Comparison of ENCODE assay signal across 24 cellular contexts in the genomic region with DNA sequence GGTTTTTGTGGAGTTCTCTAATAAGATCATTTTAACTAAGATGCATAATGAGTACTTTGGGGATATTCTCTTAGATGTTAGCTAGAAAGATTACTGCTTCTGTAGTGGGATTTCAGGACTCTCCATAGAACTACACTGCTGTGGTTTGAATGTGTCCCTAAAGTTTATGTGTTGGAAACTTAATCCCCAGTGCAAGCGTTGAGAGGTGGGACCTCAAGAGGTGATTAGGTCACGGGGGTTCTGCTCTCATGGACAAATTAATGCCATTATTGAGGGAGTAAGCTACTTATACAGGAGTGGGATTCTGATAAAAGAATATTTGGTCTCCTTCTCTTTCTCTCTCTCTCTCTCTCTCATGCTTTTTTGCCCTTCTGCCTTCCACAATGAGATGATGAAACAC.
"Had no signal": no experiment of that assay in that cellular context is flagged by ENCODE, and none has a peak within 500 bp of the region (broad histone marks: within the 10 kb centered on the region; RNA-seq: fewer than 3 reads in every experiment).

No MANE protein-coding gene starts in this region.

- ATAC-seq: naive thymus-derived CD8-positive, alpha-beta T cell; natural killer cell treated with Interleukin-12 subunit alpha and Interleukin-12 subunit beta and Interleukin-15 and Interleukin-18, amount 100 ng/mL, for 72 hours; psoas muscle; right cardiac atrium; stimulated activated effector memory CD8-positive, alpha-beta T cell treated with anti-CD3 and anti-CD28 coated beads, Interleukin-12 subunit alpha, Interleukin-12 subunit beta, amount 100 ng/mL, for 72 hours; stimulated activated naive B cell treated with anti-CD40 and anti-IgM and Interleukin-4, amounts not matched to agents 10 μg/mL and 1 μg/mL and 100 μg/mL, for 72 hours had no signal

- H3K4me3 Mint-ChIP-seq: naive thymus-derived CD8-positive, alpha-beta T cell; natural killer cell treated with Interleukin-12 subunit alpha and Interleukin-12 subunit beta and Interleukin-15 and Interleukin-18, amount 100 ng/mL, for 72 hours; neural crest cell; stimulated activated effector memory CD8-positive, alpha-beta T cell treated with anti-CD3 and anti-CD28 coated beads, Interleukin-12 subunit alpha, Interleukin-12 subunit beta, amount 100 ng/mL, for 72 hours; stimulated activated naive B cell treated with anti-CD40 and anti-IgM and Interleukin-4, amounts not matched to agents 10 μg/mL and 1 μg/mL and 100 μg/mL, for 72 hours; stimulated activated naive CD8-positive, alpha-beta T cell treated with anti-CD3 and anti-CD28 coated beads, Interleukin-15, Interleukin-2, amounts not matched to agents 100 ng/mL and 50 ng/mL, for 24 hours had no signal

- H3K9me3 Mint-ChIP-seq: naive thymus-derived CD8-positive, alpha-beta T cell; natural killer cell treated with Interleukin-12 subunit alpha and Interleukin-12 subunit beta and Interleukin-15 and Interleukin-18, amount 100 ng/mL, for 72 hours; neural crest cell; stimulated activated effector memory CD8-positive, alpha-beta T cell treated with anti-CD3 and anti-CD28 coated beads, Interleukin-12 subunit alpha, Interleukin-12 subunit beta, amount 100 ng/mL, for 72 hours; stimulated activated naive B cell treated with anti-CD40 and anti-IgM and Interleukin-4, amounts not matched to agents 10 μg/mL and 1 μg/mL and 100 μg/mL, for 72 hours; stimulated activated naive CD8-positive, alpha-beta T cell treated with anti-CD3 and anti-CD28 coated beads, Interleukin-15, Interleukin-2, amounts not matched to agents 100 ng/mL and 50 ng/mL, for 24 hours had no signal

- DNase-seq: naive thymus-derived CD8-positive, alpha-beta T cell; occipital lobe; ovary; posterior cingulate gyrus; psoas muscle; right cardiac atrium; right lobe of liver; sigmoid colon; small intestine; stimulated activated CD4-positive, alpha-beta T cell treated with anti-CD3 and anti-CD28 coated beads, Interleukin-15, amount 100 ng/mL, for 24 hours; stimulated activated CD4-positive, alpha-beta T cell treated with anti-CD3 and anti-CD28 coated beads, Interleukin-2, amount 100 ng/mL, for 24 hours; stimulated activated CD4-positive, alpha-beta T cell treated with anti-CD3 and anti-CD28 coated beads, Interleukin-2, amount 100 ng/mL, for 48 hours; stimulated activated CD4-positive, alpha-beta T cell treated with anti-CD3 and anti-CD28 coated beads, Interleukin-4, amount 100 ng/mL, for 24 hours; stimulated activated naive B cell treated with anti-CD40 and anti-IgM and Interleukin-4, amounts not matched to agents 10 μg/mL and 1 μg/mL and 100 μg/mL, for 72 hours; stimulated activated naive CD4-positive, alpha-beta T cell treated with Interleukin-2 at 50 U/mL for 16 hours; stomach; thyroid gland; trophoblast cell; upper lobe of left lung had no signal

- H3K36me3 Mint-ChIP-seq: naive thymus-derived CD8-positive, alpha-beta T cell; natural killer cell treated with Interleukin-12 subunit alpha and Interleukin-12 subunit beta and Interleukin-15 and Interleukin-18, amount 100 ng/mL, for 72 hours; stimulated activated effector memory CD8-positive, alpha-beta T cell treated with anti-CD3 and anti-CD28 coated beads, Interleukin-12 subunit alpha, Interleukin-12 subunit beta, amount 100 ng/mL, for 72 hours; stimulated activated naive B cell treated with anti-CD40 and anti-IgM and Interleukin-4, amounts not matched to agents 10 μg/mL and 1 μg/mL and 100 μg/mL, for 72 hours had no signal

- H3K27ac Mint-ChIP-seq: naive thymus-derived CD8-positive, alpha-beta T cell; natural killer cell treated with Interleukin-12 subunit alpha and Interleukin-12 subunit beta and Interleukin-15 and Interleukin-18, amount 100 ng/mL, for 72 hours; progenitor cell of endocrine pancreas; stimulated activated effector memory CD8-positive, alpha-beta T cell treated with anti-CD3 and anti-CD28 coated beads, Interleukin-12 subunit alpha, Interleukin-12 subunit beta, amount 100 ng/mL, for 72 hours; stimulated activated naive B cell treated with anti-CD40 and anti-IgM and Interleukin-4, amounts not matched to agents 10 μg/mL and 1 μg/mL and 100 μg/mL, for 72 hours; stimulated activated naive CD8-positive, alpha-beta T cell treated with anti-CD3 and anti-CD28 coated beads, Interleukin-15, Interleukin-2, amounts not matched to agents 100 ng/mL and 50 ng/mL, for 24 hours had no signal

- H3K4me1 Mint-ChIP-seq: naive thymus-derived CD8-positive, alpha-beta T cell; stimulated activated effector memory CD8-positive, alpha-beta T cell treated with anti-CD3 and anti-CD28 coated beads, Interleukin-12 subunit alpha, Interleukin-12 subunit beta, amount 100 ng/mL, for 72 hours; stimulated activated naive B cell treated with anti-CD40 and anti-IgM and Interleukin-4, amounts not matched to agents 10 μg/mL and 1 μg/mL and 100 μg/mL, for 72 hours had no signal
